11 cellular contexts compared by ENCODE assay signal in genomic region chr10:4246881-4247358, GRCh38.
DNase-seq lines count a peak whose midpoint lies in the region; ATAC-seq and TF ChIP-seq lines count a peak whose summit lies in the region.
"Had no signal": no experiment of that assay in that cellular context is flagged by ENCODE, and none has a peak within 500 bp of the region (broad histone marks: within the 10 kb centered on the region; RNA-seq: fewer than 3 reads in every experiment).

No MANE protein-coding gene starts in this region.

- H3K27ac ChIP-seq in colonic mucosa = no peak overlapping the region
- H3K27ac ChIP-seq: C4-2B had no signal

- H3K4me1 Mint-ChIP-seq in activated CD4-positive, alpha-beta memory T cell treated with anti-CD3 and anti-CD28 coated beads for 36 hours (ENCODE audit: low read depth) = peaks cover 40% of the 10 kb centered on the region
- H3K4me1 Mint-ChIP-seq in activated CD4-positive, alpha-beta memory T cell treated with anti-CD3 and anti-CD28 coated beads, Interleukin-2, amount 10 ng/mL, durations not matched to agents 7 days and 5 days = peaks cover 45% of the 10 kb centered on the region
- peaks cover 13% of the 10 kb centered on the region for H3K4me1 Mint-ChIP-seq in T-helper 17 cell

- H3K4me3 Mint-ChIP-seq in activated CD4-positive, alpha-beta memory T cell treated with anti-CD3 and anti-CD28 coated beads for 36 hours = no peak overlapping the region
- no peak overlapping the region for H3K4me3 Mint-ChIP-seq in activated CD4-positive, alpha-beta memory T cell treated with anti-CD3 and anti-CD28 coated beads, Interleukin-2, amount 10 ng/mL, durations not matched to agents 7 days and 5 days
- H3K4me3 Mint-ChIP-seq in T-helper 17 cell = peak overlapping the region; percentile 70

- POLR2A ChIA-PET in activated CD4-positive, alpha-beta memory T cell treated with anti-CD3 and anti-CD28 coated beads for 36 hours (lab: Charles Lee) = no interaction called here
- POLR2A ChIA-PET in activated CD4-positive, alpha-beta memory T cell treated with anti-CD3 and anti-CD28 coated beads, Interleukin-2, amount 10 ng/mL, durations not matched to agents 7 days and 5 days (lab: Charles Lee) = interaction anchor here (1.2 kb wide), 1 partner anchor 17 kb away, joined by 3 read pairs; no protein-coding TSS in a partner anchor
- POLR2A ChIA-PET in HEK293T (lab: Yijun Ruan, JAX) = no interaction called here

- H3K27me3 Mint-ChIP-seq in activated CD4-positive, alpha-beta memory T cell treated with anti-CD3 and anti-CD28 coated beads for 36 hours = no peaks in the 10 kb centered on the region
- no peaks in the 10 kb centered on the region for H3K27me3 Mint-ChIP-seq in activated CD4-positive, alpha-beta memory T cell treated with anti-CD3 and anti-CD28 coated beads, Interleukin-2, amount 10 ng/mL, durations not matched to agents 7 days and 5 days
- H3K27me3 Mint-ChIP-seq in T-helper 17 cell = no peaks in the 10 kb centered on the region

- DNase-seq in activated CD4-positive, alpha-beta memory T cell treated with anti-CD3 and anti-CD28 coated beads for 36 hours = no peak
- DNase-seq in activated CD4-positive, alpha-beta memory T cell treated with anti-CD3 and anti-CD28 coated beads, Interleukin-2, amount 10 ng/mL, durations not matched to agents 7 days and 5 days = no peak
- DNase-seq in T-helper 17 cell = no peak
- DNase-seq in foreskin fibroblast = peak; percentile 82 to 87
- DNase-seq in stromal cell of bone marrow (ENCODE audit: low read depth) = peak; percentile 96
- DNase-seq in colonic mucosa = no peak
- DNase-seq in UCSD-AML1 (lab: John Stamatoyannopoulos, UW; ENCODE audit: unreplicated experiment) = no peak
- no peak for DNase-seq in HEK293T (ENCODE audit: extremely low spot score)
- DNase-seq: GOT3, NCI-H446 had no signal

- no peaks in the 10 kb centered on the region for H3K9me3 ChIP-seq in T-helper 17 cell (ENCODE audit: control insufficient read depth, low read length, poor library complexity, severe bottlenecking)
- H3K9me3 ChIP-seq in colonic mucosa = no peaks in the 10 kb centered on the region

- no peaks in the 10 kb centered on the region for H3K36me3 Mint-ChIP-seq in activated CD4-positive, alpha-beta memory T cell treated with anti-CD3 and anti-CD28 coated beads for 36 hours
- peaks cover 4% of the 10 kb centered on the region for H3K36me3 Mint-ChIP-seq in activated CD4-positive, alpha-beta memory T cell treated with anti-CD3 and anti-CD28 coated beads, Interleukin-2, amount 10 ng/mL, durations not matched to agents 7 days and 5 days (ENCODE audit: low read depth)
- H3K36me3 Mint-ChIP-seq in T-helper 17 cell (ENCODE audit: low read depth) = no peaks in the 10 kb centered on the region

- no peaks in the 10 kb centered on the region for H3K36me3 ChIP-seq in colonic mucosa

- H3K4me3 ChIP-seq in foreskin fibroblast (ENCODE audit: low read depth in 1 of 2, low read length in 2 of 2) (no peak overlapping the region), colonic mucosa (no peak overlapping the region)

- no peaks in the 10 kb centered on the region for H3K27me3 ChIP-seq in colonic mucosa

- peak overlapping the region; percentile 25 for H3K27ac Mint-ChIP-seq in activated CD4-positive, alpha-beta memory T cell treated with anti-CD3 and anti-CD28 coated beads for 36 hours
- no peak overlapping the region for H3K27ac Mint-ChIP-seq in activated CD4-positive, alpha-beta memory T cell treated with anti-CD3 and anti-CD28 coated beads, Interleukin-2, amount 10 ng/mL, durations not matched to agents 7 days and 5 days
- H3K27ac Mint-ChIP-seq in T-helper 17 cell = peak overlapping the region; percentile 19

- TF ChIP-seq CTCF in foreskin fibroblast (IDR thresholded peaks at IDR 0.05; ENCODE audit: low read depth, low read length) (no peak), colonic mucosa (IDR thresholded peaks at IDR 0.05) (no peak)

- CTCF ChIA-PET in activated CD4-positive, alpha-beta memory T cell treated with anti-CD3 and anti-CD28 coated beads for 36 hours (lab: Charles Lee) = no interaction called here
- CTCF ChIA-PET in activated CD4-positive, alpha-beta memory T cell treated with anti-CD3 and anti-CD28 coated beads, Interleukin-2, amount 10 ng/mL, durations not matched to agents 7 days and 5 days (lab: Charles Lee) = no interaction called here
- CTCF ChIA-PET in HEK293T (lab: Yijun Ruan, JAX) = no interaction called here

- H3K4me1 ChIP-seq in colonic mucosa = peaks cover 4% of the 10 kb centered on the region

- H3K9ac ChIP-seq in colonic mucosa (ENCODE audit: low read depth in 2 of 2, low read length in 2 of 2) = no peak overlapping the region

- H3K9me3 Mint-ChIP-seq in activated CD4-positive, alpha-beta memory T cell treated with anti-CD3 and anti-CD28 coated beads for 36 hours = no peaks in the 10 kb centered on the region
- H3K9me3 Mint-ChIP-seq in activated CD4-positive, alpha-beta memory T cell treated with anti-CD3 and anti-CD28 coated beads, Interleukin-2, amount 10 ng/mL, durations not matched to agents 7 days and 5 days = peaks cover 8% of the 10 kb centered on the region

- intact Hi-C loops in activated CD4-positive, alpha-beta memory T cell treated with anti-CD3 and anti-CD28 coated beads for 36 hours (cut with micrococcal nuclease) = loop anchor here (10.0 kb wide), 2 partner anchors 302 to 432 kb away; no protein-coding TSS in a partner anchor
- intact Hi-C loops in colonic mucosa (cut with DNase I) = no loop called here

- ATAC-seq in T-helper 17 cell = no peak

TF ChIP-seq in HEK293T, 16 proteins besides CTCF, POLR2A, EP300 and RAD21:
- TF ChIP-seq FOXA1 (IDR thresholded peaks at IDR 0.05) = no peak
- TF ChIP-seq CTBP1 (IDR thresholded peaks at IDR 0.05; ENCODE audit: borderline replicate concordance) = no peak
- no peak for TF ChIP-seq NFRKB (IDR thresholded peaks at IDR 0.05)
- no peak for TF ChIP-seq SUZ12 (IDR thresholded peaks at IDR 0.05)
- no peak for TF ChIP-seq L3MBTL2 (conservative IDR thresholded peaks at IDR 0.05)
- TF ChIP-seq FOXK2 (IDR thresholded peaks at IDR 0.05) = no peak
- no peak for TF ChIP-seq ARNT (IDR thresholded peaks at IDR 0.05)
- no peak for TF ChIP-seq SP1 (IDR thresholded peaks at IDR 0.05)
- TF ChIP-seq HDGF (IDR thresholded peaks at IDR 0.05; ENCODE audit: borderline replicate concordance) = no peak
- no peak for TF ChIP-seq LEF1 (IDR thresholded peaks at IDR 0.05; ENCODE audit: borderline replicate concordance)
- no peak for TF ChIP-seq ELF4 (IDR thresholded peaks at IDR 0.05)
- no peak for TF ChIP-seq FOXM1 (IDR thresholded peaks at IDR 0.05; ENCODE audit: borderline replicate concordance)
- TF ChIP-seq BHLHE40 (IDR thresholded peaks at IDR 0.05; ENCODE audit: borderline replicate concordance) = no peak

Comparison
In these comparisons a context has a peak if more than half of its experiments do, and no peak if none do; other contexts are left out.
1. DNase-seq: peak in foreskin fibroblast (2 of 2) and stromal cell of bone marrow (single experiment); none in activated CD4-positive, alpha-beta memory T cell treated with anti-CD3 and anti-CD28 coated beads for 36 hours (single experiment), activated CD4-positive, alpha-beta memory T cell treated with anti-CD3 and anti-CD28 coated beads, Interleukin-2, amount 10 ng/mL, durations not matched to agents 7 days and 5 days (single experiment), T-helper 17 cell (0 of 3), colonic mucosa (single experiment), UCSD-AML1 (single experiment) and HEK293T (single experiment).